Comparison of ENCODE assay signal across 2 cellular contexts in genomic region chr11:12282676-12283075, GRCh38.
TF ChIP-seq lines count a peak whose summit lies in the region.

No MANE protein-coding gene starts in this region.

TF ChIP-seq in SK-N-SH, 30 proteins besides CTCF, POLR2A, EP300 and RAD21 (continued from another document):
- TF ChIP-seq IRF3 (IDR thresholded peaks at IDR 0.05; ENCODE audit: low read depth, low read length): no peak
- no peak for TF ChIP-seq EZH2phosphoT487 (IDR thresholded peaks at IDR 0.05; ENCODE audit: borderline replicate concordance, low read depth)
- TF ChIP-seq USF1 (IDR thresholded peaks at IDR 0.05; ENCODE audit: borderline replicate concordance, low read depth): no peak
- TF ChIP-seq NRF1 (IDR thresholded peaks at IDR 0.05; ENCODE audit: low read depth, low read length): no peak
- no peak for TF ChIP-seq MEF2A (IDR thresholded peaks at IDR 0.05; ENCODE audit: borderline replicate concordance, low read depth)
- TF ChIP-seq MXI1 (IDR thresholded peaks at IDR 0.05; ENCODE audit: low read depth, low read length): no peak
- no peak for TF ChIP-seq PBX3 (IDR thresholded peaks at IDR 0.05)
- TF ChIP-seq ZBTB33 (IDR thresholded peaks at IDR 0.05; ENCODE audit: borderline replicate concordance, low read depth): no peak
- no peak for TF ChIP-seq FOXJ3 (CRISPR knock-in tag; IDR thresholded peaks at IDR 0.05)
- no peak for TF ChIP-seq REST (IDR thresholded peaks at IDR 0.05; ENCODE audit: low read depth, low read length)
- no peak for TF ChIP-seq FOSL2 (IDR thresholded peaks at IDR 0.05; ENCODE audit: borderline replicate concordance, low read depth)
- no peak for TF ChIP-seq SMC3 (IDR thresholded peaks at IDR 0.05; ENCODE audit: low read depth, low read length)
- no peak for TF ChIP-seq FOXM1 (IDR thresholded peaks at IDR 0.05; ENCODE audit: low read depth)
- TF ChIP-seq GATA2 (CRISPR knock-in tag; IDR thresholded peaks at IDR 0.05): no peak
TF ChIP-seq in SK-N-SH: peak in this region for 0.

TF ChIP-seq in SK-N-SH treated with all-trans-retinoic acid at 6 μM for 48 hours, 23 proteins besides CTCF, POLR2A, EP300 and RAD21 (continued from another document):
- no peak for TF ChIP-seq TCF4 (CRISPR knock-in tag; IDR thresholded peaks at IDR 0.05; ENCODE audit: borderline replicate concordance)
- TF ChIP-seq RARB (CRISPR knock-in tag; IDR thresholded peaks at IDR 0.05): no peak
- TF ChIP-seq TOX (CRISPR knock-in tag; IDR thresholded peaks at IDR 0.05; ENCODE audit: borderline replicate concordance): no peak
- no peak for TF ChIP-seq ARNTL (CRISPR knock-in tag; IDR thresholded peaks at IDR 0.05; ENCODE audit: borderline replicate concordance, low read depth)
- no peak for TF ChIP-seq BACH2 (CRISPR knock-in tag; IDR thresholded peaks at IDR 0.05; ENCODE audit: borderline replicate concordance)
- TF ChIP-seq ISL1 (CRISPR knock-in tag; IDR thresholded peaks at IDR 0.05): no peak
